Comparison of ENCODE assay signal across 33 cellular contexts in genomic region chr3:31290046-31290445, GRCh38.
DNase-seq lines count a peak whose midpoint lies in the region; ATAC-seq and TF ChIP-seq lines count a peak whose summit lies in the region.
"Had no signal": no experiment of that assay in that cellular context is flagged by ENCODE, and none has a peak within 500 bp of the region (broad histone marks: within the 10 kb centered on the region; RNA-seq: fewer than 3 reads in every experiment).

No MANE protein-coding gene starts in this region.

- H3K4me1 ChIP-seq in PC-9 (replicated peaks; ENCODE audit: insufficient read depth), result peaks cover 46% of the 10 kb centered on the region

- ATAC-seq in activated naive CD8-positive, alpha-beta T cell treated with anti-CD3 and anti-CD28 coated beads, Interleukin-2, amount 50 U/mL, for 24 hours, result no peak
- ATAC-seq in HG03378 (IDR thresholded peaks at IDR 0.05; ENCODE audit: unreplicated experiment) (no peak), GM18498 (IDR thresholded peaks at IDR 0.05; ENCODE audit: unreplicated experiment) (no peak)
- ATAC-seq: activated CD8-positive, alpha-beta T cell treated with anti-CD3 and anti-CD28 coated beads for 36 hours; gastroesophageal sphincter; left cardiac atrium; mucosa of descending colon; natural killer cell had no signal

- intact Hi-C loops in PC-9 (cut with micrococcal nuclease; ENCODE audit: unreplicated experiment), result no loop called here

- H3F3A ChIP-seq in PC-9 (ENCODE audit: insufficient read depth, low read depth), result peaks cover 12% of the 10 kb centered on the region

- H3K27ac Mint-ChIP-seq in activated naive CD8-positive, alpha-beta T cell treated with anti-CD3 and anti-CD28 coated beads, Interleukin-2, amount 50 U/mL, for 24 hours, result peak overlapping the region; percentile 33
- no peak overlapping the region for H3K27ac Mint-ChIP-seq in activated naive CD8-positive, alpha-beta T cell treated with anti-CD3 and anti-CD28 coated beads for 36 hours
- H3K27ac Mint-ChIP-seq in mesothelial cell of epicardium, result peak overlapping the region; percentile 98
- H3K27ac Mint-ChIP-seq in type B pancreatic cell, result peak overlapping the region; percentile 97
- H3K27ac Mint-ChIP-seq: activated CD8-positive, alpha-beta T cell treated with anti-CD3 and anti-CD28 coated beads for 36 hours; B cell; natural killer cell had no signal

- no peaks in the 10 kb centered on the region for H3K79me2 ChIP-seq in PC-9 (ENCODE audit: low read depth)

- no TSS peak for BruUV-seq in PC-9 (replicated peaks; lab: Mats Ljungman, UMichigan)

- no peaks in the 10 kb centered on the region for H3K36me3 ChIP-seq in PC-9 (ENCODE audit: low read depth)
- H3K36me3 ChIP-seq: gastroesophageal sphincter, thoracic aorta, vagina had no signal

- no peaks in the 10 kb centered on the region for H3K27me3 Mint-ChIP-seq in activated naive CD8-positive, alpha-beta T cell treated with anti-CD3 and anti-CD28 coated beads, Interleukin-2, amount 50 U/mL, for 24 hours
- no peaks in the 10 kb centered on the region for H3K27me3 Mint-ChIP-seq in activated naive CD8-positive, alpha-beta T cell treated with anti-CD3 and anti-CD28 coated beads for 36 hours
- H3K27me3 Mint-ChIP-seq in mesothelial cell of epicardium (ENCODE audit: low read depth) (no peaks in the 10 kb centered on the region), type B pancreatic cell (no peaks in the 10 kb centered on the region)
- H3K27me3 Mint-ChIP-seq: activated CD8-positive, alpha-beta T cell treated with anti-CD3 and anti-CD28 coated beads for 36 hours; activated naive CD4-positive, alpha-beta T cell treated with anti-CD3 and anti-CD28 coated beads, Interleukin-2, amount 10 ng/mL, durations not matched to agents 7 days and 5 days; B cell had no signal

- CTCF ChIA-PET in PC-9 (lab: Charles Lee), result no interaction called here

- no peaks in the 10 kb centered on the region for H4K20me1 ChIP-seq in PC-9 (ENCODE audit: insufficient read depth)

- no peak overlapping the region for H3K4me3 Mint-ChIP-seq in activated naive CD8-positive, alpha-beta T cell treated with anti-CD3 and anti-CD28 coated beads, Interleukin-2, amount 50 U/mL, for 24 hours
- H3K4me3 Mint-ChIP-seq in activated naive CD8-positive, alpha-beta T cell treated with anti-CD3 and anti-CD28 coated beads for 36 hours, result no peak overlapping the region
- H3K4me3 Mint-ChIP-seq in mesothelial cell of epicardium (no peak overlapping the region), type B pancreatic cell (peak overlapping the region; percentile 66)
- H3K4me3 Mint-ChIP-seq: activated CD8-positive, alpha-beta T cell treated with anti-CD3 and anti-CD28 coated beads for 36 hours; activated naive CD4-positive, alpha-beta T cell treated with anti-CD3 and anti-CD28 coated beads, Interleukin-2, amount 10 ng/mL, durations not matched to agents 7 days and 5 days; B cell; CD8-positive, alpha-beta memory T cell; natural killer cell had no signal

- H3K36me3 Mint-ChIP-seq in activated naive CD8-positive, alpha-beta T cell treated with anti-CD3 and anti-CD28 coated beads, Interleukin-2, amount 50 U/mL, for 24 hours (ENCODE audit: low read depth), result no peaks in the 10 kb centered on the region
- no peaks in the 10 kb centered on the region for H3K36me3 Mint-ChIP-seq in activated naive CD8-positive, alpha-beta T cell treated with anti-CD3 and anti-CD28 coated beads for 36 hours
- H3K36me3 Mint-ChIP-seq in mesothelial cell of epicardium (no peaks in the 10 kb centered on the region), type B pancreatic cell (no peaks in the 10 kb centered on the region)
- H3K36me3 Mint-ChIP-seq: natural killer cell had no signal

- H3K27me3 ChIP-seq in PC-9 (ENCODE audit: insufficient read depth, low read depth), result no peaks in the 10 kb centered on the region
- H3K27me3 ChIP-seq: gastroesophageal sphincter, vagina had no signal

- peaks cover 31% of the 10 kb centered on the region for H3K4me1 Mint-ChIP-seq in activated naive CD8-positive, alpha-beta T cell treated with anti-CD3 and anti-CD28 coated beads, Interleukin-2, amount 50 U/mL, for 24 hours
- H3K4me1 Mint-ChIP-seq in activated naive CD8-positive, alpha-beta T cell treated with anti-CD3 and anti-CD28 coated beads for 36 hours, result peaks cover 13% of the 10 kb centered on the region
- peaks cover 69% of the 10 kb centered on the region for H3K4me1 Mint-ChIP-seq in mesothelial cell of epicardium
- H3K4me1 Mint-ChIP-seq in type B pancreatic cell (ENCODE audit: unreplicated experiment), result peaks cover 66% of the 10 kb centered on the region
- H3K4me1 Mint-ChIP-seq: B cell had no signal

- H3K9me2 ChIP-seq in PC-9 (ENCODE audit: insufficient read depth), result no peaks in the 10 kb centered on the region
- H3K9me2 ChIP-seq: SK-N-SH had no signal

- no peaks in the 10 kb centered on the region for H3K9me3 ChIP-seq in PC-9 (ENCODE audit: insufficient read depth, low read depth)
- H3K9me3 ChIP-seq: gastroesophageal sphincter, mucosa of descending colon, SK-N-SH, thoracic aorta, vagina had no signal

- H3K27ac ChIP-seq in PC-9, result peak overlapping the region; percentile 54
- H3K27ac ChIP-seq: gastroesophageal sphincter, thoracic aorta, vagina had no signal

- peak overlapping the region; percentile 53; the same call in 1 of the 2 replicates for H3K4me2 ChIP-seq in PC-9
- H3K4me2 ChIP-seq: SK-N-SH had no signal

- H3K4me3 ChIP-seq in PC-9, result no peak overlapping the region
- H3K4me3 ChIP-seq: gastroesophageal sphincter, lung, mucosa of descending colon, thoracic aorta, vagina had no signal

- no peaks in the 10 kb centered on the region for H3K9me3 Mint-ChIP-seq in activated naive CD8-positive, alpha-beta T cell treated with anti-CD3 and anti-CD28 coated beads, Interleukin-2, amount 50 U/mL, for 24 hours
- H3K9me3 Mint-ChIP-seq in activated naive CD8-positive, alpha-beta T cell treated with anti-CD3 and anti-CD28 coated beads for 36 hours, result no peaks in the 10 kb centered on the region
- H3K9me3 Mint-ChIP-seq in mesothelial cell of epicardium (no peaks in the 10 kb centered on the region), type B pancreatic cell (peaks cover 5% of the 10 kb centered on the region)
- H3K9me3 Mint-ChIP-seq: activated CD8-positive, alpha-beta T cell treated with anti-CD3 and anti-CD28 coated beads for 36 hours; CD8-positive, alpha-beta memory T cell; natural killer cell had no signal

- DNase-seq in activated naive CD8-positive, alpha-beta T cell treated with anti-CD3 and anti-CD28 coated beads, Interleukin-2, amount 50 U/mL, for 24 hours, result no peak
- DNase-seq in activated naive CD8-positive, alpha-beta T cell treated with anti-CD3 and anti-CD28 coated beads for 36 hours, result no peak
- DNase-seq in PC-9 (peak in 1 of 2 experiments; percentile 64), mesothelial cell of epicardium (ENCODE audit: low spot score in 2 of 2, unreplicated experiment in 2 of 2) (no peak), type B pancreatic cell (ENCODE audit: extremely low spot score, unreplicated experiment) (no peak), nucleus accumbens (lab: John Stamatoyannopoulos, UW) (no peak)
- DNase-seq: activated CD4-positive, CD25-positive, alpha-beta regulatory T cell; activated CD8-positive, alpha-beta memory T cell treated with anti-CD3 and anti-CD28 coated beads, Interleukin-2, amount 50 U/mL, for 48 hours; activated CD8-positive, alpha-beta T cell treated with anti-CD3 and anti-CD28 coated beads for 36 hours; activated naive CD4-positive, alpha-beta T cell treated with anti-CD3 and anti-CD28 coated beads, Interleukin-2, amount 10 ng/mL, durations not matched to agents 7 days and 5 days; amygdala; CD8-positive, alpha-beta memory T cell; DMS153; hypothalamus; IMR-90; left cardiac atrium; mucosa of descending colon; natural killer cell; NCI-H1092 treated with DMSO at 0.1 percent for 48 hours; NCI-H187 treated with DMSO at 0.1 percent for 48 hours; NCI-H2171; NCI-H510A; SK-N-SH; small intestine; stimulated activated CD4-positive, alpha-beta T cell treated with anti-CD3 and anti-CD28 coated beads, Interleukin-1b, Interleukin-23, amount 100 ng/mL, for 48 hours; stimulated activated naive CD4-positive, alpha-beta T cell treated with Interleukin-2 at 50 U/mL for 16 hours had no signal

- TF ChIP-seq CTCF in PC-9 (conservative IDR thresholded peaks at IDR 0.05), result no peak
- no peak for TF ChIP-seq CTCF in mesothelial cell of epicardium (IDR thresholded peaks at IDR 0.05; ENCODE audit: unreplicated experiment)
- no peak for TF ChIP-seq CTCF in type B pancreatic cell (conservative IDR thresholded peaks at IDR 0.05)

- POLR2A ChIA-PET in PC-9 (lab: Charles Lee; ENCODE audit: unreplicated experiment), result no interaction called here

- H2AFZ ChIP-seq in PC-9, result peak overlapping the region; percentile 69; the same call in 1 of the 2 replicates
